8 cellular contexts compared by ENCODE assay signal in genomic region chr18:21489119-21489750, GRCh38.
DNase-seq lines count a peak whose midpoint lies in the region; ATAC-seq and TF ChIP-seq lines count a peak whose summit lies in the region.

No MANE protein-coding gene starts in this region.

- no peaks in the 10 kb centered on the region for H3K9me2 ChIP-seq in Karpas-422 (replicated peaks; ENCODE audit: insufficient read depth, low read length)

- H2BK5ac ChIP-seq in mesendoderm (ENCODE audit: low read length): no peak overlapping the region

- H3K4me3 Mint-ChIP-seq in endothelial cell (ENCODE audit: unreplicated experiment): no peak overlapping the region

- peaks cover 7% of the 10 kb centered on the region for H3K4me1 Mint-ChIP-seq in endothelial cell (ENCODE audit: unreplicated experiment)

- H3K23ac ChIP-seq in mesendoderm (ENCODE audit: low read length): no peak overlapping the region

- no peak overlapping the region for H2BK120ac ChIP-seq in mesendoderm (ENCODE audit: low read depth, low read length)

- H3K4me2 ChIP-seq in Karpas-422 (ENCODE audit: low read depth, low read length, poor library complexity, severe bottlenecking) (no peak overlapping the region), mesendoderm (ENCODE audit: low read length) (no peak overlapping the region)

- H3K27me3 ChIP-seq in Karpas-422 (ENCODE audit: low read length): no peaks in the 10 kb centered on the region
- H3K27me3 ChIP-seq in RWPE2 (ENCODE audit: insufficient read depth, poor library complexity, severe bottlenecking): no peaks in the 10 kb centered on the region
- no peaks in the 10 kb centered on the region for H3K27me3 ChIP-seq in mesendoderm (ENCODE audit: insufficient read depth, low read length, poor library complexity)

- no peak overlapping the region for H3K56ac ChIP-seq in mesendoderm (ENCODE audit: low read length)

- no peak overlapping the region for H3K27ac Mint-ChIP-seq in endothelial cell (ENCODE audit: unreplicated experiment)

- H3K27me3 Mint-ChIP-seq in endothelial cell (ENCODE audit: unreplicated experiment): no peaks in the 10 kb centered on the region

- no peak overlapping the region for H2AK5ac ChIP-seq in mesendoderm (ENCODE audit: low read length)

- H3K4me1 ChIP-seq in Karpas-422 (ENCODE audit: low read length): peaks cover 56% of the 10 kb centered on the region
- peaks cover 7% of the 10 kb centered on the region for H3K4me1 ChIP-seq in RWPE2 (ENCODE audit: insufficient read depth, poor library complexity, severe bottlenecking)
- H3K4me1 ChIP-seq in mesendoderm (ENCODE audit: control insufficient read depth, low read depth, low read length): no peaks in the 10 kb centered on the region

- H2BK15ac ChIP-seq in mesendoderm (replicated peaks; ENCODE audit: low read depth): no peak overlapping the region

- intact Hi-C loops in sciatic nerve (cut with DNase I): no loop called here

- H3K4me3 ChIP-seq in Karpas-422 (ENCODE audit: low read length): no peak overlapping the region
- H3K4me3 ChIP-seq in RWPE2 (ENCODE audit: severe bottlenecking): no peak overlapping the region
- H3K4me3 ChIP-seq in mesendoderm (ENCODE audit: low read length): no peak overlapping the region

- H4K5ac ChIP-seq in mesendoderm (ENCODE audit: low read length): no peak overlapping the region

- no peaks in the 10 kb centered on the region for H3K9me3 Mint-ChIP-seq in endothelial cell (ENCODE audit: unreplicated experiment)

- H3K9ac ChIP-seq in Karpas-422 (ENCODE audit: low read length) (no peak overlapping the region), mesendoderm (ENCODE audit: low read length) (no peak overlapping the region)

- H3K36me3 ChIP-seq in Karpas-422 (ENCODE audit: insufficient read depth, low read length) (no peaks in the 10 kb centered on the region), RWPE2 (ENCODE audit: low read depth) (no peaks in the 10 kb centered on the region), mesendoderm (ENCODE audit: control insufficient read depth, insufficient read depth, low read length) (no peaks in the 10 kb centered on the region)

- DNase-seq in A172 (ENCODE audit: low spot score) (peak; percentile 54), GDM1 (lab: John Stamatoyannopoulos, UW) (peak; percentile 44), Karpas-422 (peak; percentile 90), RWPE2 (ENCODE audit: low spot score) (no peak), endothelial cell (ENCODE audit: low spot score) (peak; percentile 53), mesendoderm (peak; percentile 67), sciatic nerve (ENCODE audit: low spot score) (no peak)

- no peaks in the 10 kb centered on the region for H3K79me2 ChIP-seq in Karpas-422 (ENCODE audit: low read length)
- H3K79me2 ChIP-seq in mesendoderm (ENCODE audit: control insufficient read depth, insufficient read depth, low read length): no peaks in the 10 kb centered on the region

- H3K18ac ChIP-seq in mesendoderm (ENCODE audit: low read length): no peak overlapping the region

- peaks cover 32% of the 10 kb centered on the region for H3K36me3 Mint-ChIP-seq in endothelial cell (ENCODE audit: low read depth, unreplicated experiment)

- ATAC-seq in RWPE2 (ENCODE audit: low read depth): peak; percentile 64; the same call in 2 of the 3 replicates
- no peak for ATAC-seq in sciatic nerve
- ATAC-seq in GM21717 (IDR thresholded peaks at IDR 0.05; ENCODE audit: unreplicated experiment): no peak

- H2AFZ ChIP-seq in Karpas-422 (ENCODE audit: low read length): no peak overlapping the region

- WGBS in mesendoderm (ENCODE audit: extremely low coverage, insufficient coverage, low lambda C conversion rate): no CpG with 5 or more reads among the region's 6 CpGs

- peak; percentile 53 for TF ChIP-seq CTCF in RWPE2 (IDR thresholded peaks at IDR 0.05; ENCODE audit: poor library complexity, severe bottlenecking)
- peak; percentile 83 for TF ChIP-seq CTCF in endothelial cell (IDR thresholded peaks at IDR 0.05; ENCODE audit: unreplicated experiment)

- no peak overlapping the region for H3K4ac ChIP-seq in mesendoderm (ENCODE audit: low read depth, low read length)

- H4K8ac ChIP-seq in mesendoderm (ENCODE audit: low read depth, low read length): no peak overlapping the region

- H3K9me3 ChIP-seq in Karpas-422 (ENCODE audit: low read length) (no peaks in the 10 kb centered on the region), RWPE2 (ENCODE audit: severe bottlenecking) (no peaks in the 10 kb centered on the region)

- H4K20me1 ChIP-seq in Karpas-422 (ENCODE audit: insufficient read depth, low read depth, low read length): no peaks in the 10 kb centered on the region

- 0 out of 2 replicates have a peak overlapping the region, but pooled peaks have one; percentile 90 for H3K27ac ChIP-seq in Karpas-422 (ENCODE audit: low read length)
- no peak overlapping the region for H3K27ac ChIP-seq in RWPE2 (ENCODE audit: poor library complexity, severe bottlenecking)
- H3K27ac ChIP-seq in mesendoderm (ENCODE audit: low read depth, low read length): no peak overlapping the region

- H3K79me1 ChIP-seq in mesendoderm (ENCODE audit: low read length): no peaks in the 10 kb centered on the region

Comparison
In these comparisons a context has a peak if more than half of its experiments do, and no peak if none do; other contexts are left out.
1. DNase-seq: peak in A172 (single experiment), GDM1 (single experiment), Karpas-422 (single experiment), endothelial cell (single experiment) and mesendoderm (single experiment); none in RWPE2 (single experiment) and sciatic nerve (single experiment).